Comparison of ENCODE assay signal across 8 cellular contexts in genomic region chr19:4870025-4870700, GRCh38. TPM values are rescaled to one million over a fixed set of nuclear protein-coding genes. Genes with fewer than 3 reads are reported as not detected.
DNase-seq lines count a peak whose midpoint lies in the region; ATAC-seq, FAIRE-seq and TF ChIP-seq lines count a peak whose summit lies in the region.

No MANE protein-coding gene starts in this region.

- ATAC-seq in GM19467 (IDR thresholded peaks at IDR 0.05; ENCODE audit: unreplicated experiment) (no peak), HG03025 (IDR thresholded peaks at IDR 0.05; ENCODE audit: low FRiP score, unreplicated experiment) (no peak)

- TF ChIP-seq CTCF in BJ (IDR thresholded peaks at IDR 0.05; ENCODE audit: insufficient read depth, low read depth, low read length) (no peak), kidney epithelial cell (IDR thresholded peaks at IDR 0.05; ENCODE audit: insufficient read depth, low read length, poor library complexity, severe bottlenecking) (no peak)

- no peaks in the 10 kb centered on the region for H3K36me3 Mint-ChIP-seq in activated CD4-positive, alpha-beta memory T cell treated with anti-CD3 and anti-CD28 coated beads, Interleukin-2, amount 10 ng/mL, durations not matched to agents 7 days and 5 days (ENCODE audit: low read depth)

- no peak overlapping the region for H3K4me3 Mint-ChIP-seq in activated CD4-positive, alpha-beta memory T cell treated with anti-CD3 and anti-CD28 coated beads, Interleukin-2, amount 10 ng/mL, durations not matched to agents 7 days and 5 days

- POLR2A ChIA-PET in BJ (lab: Charles Lee), result no interaction called here
- POLR2A ChIA-PET in activated CD4-positive, alpha-beta memory T cell treated with anti-CD3 and anti-CD28 coated beads, Interleukin-2, amount 10 ng/mL, durations not matched to agents 7 days and 5 days (lab: Charles Lee), result interaction anchor here (1.7 kb wide), 1 partner anchor 42 kb away, joined by 5 read pairs; no protein-coding TSS in a partner anchor

- CTCF ChIA-PET in BJ (lab: Yijun Ruan, JAX), result interaction anchor here (0.6 to 6.8 kb wide), 8 partner anchors 9 to 162 kb away, joined by 3 to 58 read pairs (median 8); no protein-coding TSS in a partner anchor
- CTCF ChIA-PET in activated CD4-positive, alpha-beta memory T cell treated with anti-CD3 and anti-CD28 coated beads, Interleukin-2, amount 10 ng/mL, durations not matched to agents 7 days and 5 days (lab: Charles Lee), result interaction anchor here (0.7 to 6.2 kb wide), 7 partner anchors 16 to 161 kb away, joined by 3 to 59 read pairs (median 4); no protein-coding TSS in a partner anchor

- no peak overlapping the region for H3K27ac Mint-ChIP-seq in activated CD4-positive, alpha-beta memory T cell treated with anti-CD3 and anti-CD28 coated beads, Interleukin-2, amount 10 ng/mL, durations not matched to agents 7 days and 5 days

- H3K4me3 ChIP-seq in BJ (ENCODE audit: low read depth, low read length) (no peak overlapping the region), kidney epithelial cell (ENCODE audit: low read depth, low read length) (no peak overlapping the region)

- H3K27me3 ChIP-seq in BJ (ENCODE audit: control insufficient read depth, insufficient read depth, low read length) (no peaks in the 10 kb centered on the region), kidney epithelial cell (ENCODE audit: control insufficient read depth, insufficient read depth, low read length) (no peaks in the 10 kb centered on the region)

- H3K27me3 Mint-ChIP-seq in activated CD4-positive, alpha-beta memory T cell treated with anti-CD3 and anti-CD28 coated beads, Interleukin-2, amount 10 ng/mL, durations not matched to agents 7 days and 5 days, result peaks cover 14% of the 10 kb centered on the region

- FAIRE-seq in HTR-8/SVneo (lab: Jason Lieb, UNC), result no peak

- H3K9me3 Mint-ChIP-seq in activated CD4-positive, alpha-beta memory T cell treated with anti-CD3 and anti-CD28 coated beads, Interleukin-2, amount 10 ng/mL, durations not matched to agents 7 days and 5 days, result no peaks in the 10 kb centered on the region

- DNase-seq in BJ (ENCODE audit: low read depth) (peak; percentile 83), HTR-8/SVneo (ENCODE audit: insufficient read length, low spot score) (peak; percentile 68), kidney epithelial cell (ENCODE audit: low read depth) (peak; percentile 79), SHP77 treated with DMSO at 0.1 percent for 48 hours (lab: John Stamatoyannopoulos, UW) (no peak), NCI-H1694 treated with DMSO at 0.1 percent for 48 hours (lab: John Stamatoyannopoulos, UW) (no peak)
- peak; percentile 52 for DNase-seq in activated CD4-positive, alpha-beta memory T cell treated with anti-CD3 and anti-CD28 coated beads, Interleukin-2, amount 10 ng/mL, durations not matched to agents 7 days and 5 days

- H3K36me3 ChIP-seq in BJ (ENCODE audit: control insufficient read depth, insufficient read depth, low read length) (no peaks in the 10 kb centered on the region), kidney epithelial cell (ENCODE audit: control insufficient read depth, insufficient read depth, low read length) (no peaks in the 10 kb centered on the region)

- peaks cover 38% of the 10 kb centered on the region for H3K4me1 Mint-ChIP-seq in activated CD4-positive, alpha-beta memory T cell treated with anti-CD3 and anti-CD28 coated beads, Interleukin-2, amount 10 ng/mL, durations not matched to agents 7 days and 5 days

RNA-seq across cellular contexts. Expression of gene PLIN3, which starts 2.7 kb away (rescaled TPM):
- polyA plus RNA-seq in BJ (2011; rRNA removed), result 128 and 211 TPM in 2 replicates
- polyA minus RNA-seq in BJ (2011; rRNA and poly(A)+ RNA removed), result 118 and 138 TPM in 2 replicates
- 10 to 100 TPM; 36.3 to 40.5 TPM for total RNA-seq in activated CD4-positive, alpha-beta memory T cell treated with anti-CD3 and anti-CD28 coated beads, Interleukin-2, amount 10 ng/mL, durations not matched to agents 7 days and 5 days
- total RNA-seq in kidney epithelial cell, result 59.5 and 111 TPM in 2 replicates

RNA-seq across cellular contexts. Expression of gene ARRDC5, which starts 32.5 kb away (rescaled TPM):
- not detected in 2 replicates for polyA plus RNA-seq in BJ (2011; rRNA removed)
- not detected in 2 replicates for polyA minus RNA-seq in BJ (2011; rRNA and poly(A)+ RNA removed)
- 1 to 10 TPM in 1 of 2 experiments, under 1 TPM in 1; 0.85 to 1.0 TPM for total RNA-seq in activated CD4-positive, alpha-beta memory T cell treated with anti-CD3 and anti-CD28 coated beads, Interleukin-2, amount 10 ng/mL, durations not matched to agents 7 days and 5 days
- total RNA-seq in kidney epithelial cell, result not detected in 2 replicates

RNA-seq across cellular contexts. Expression of gene TICAM1, which starts 38.7 kb away (rescaled TPM):
- 1.7 and 1.9 TPM in 2 replicates for polyA plus RNA-seq in BJ (2011; rRNA removed)
- 1.7 and 3.4 TPM in 2 replicates for polyA minus RNA-seq in BJ (2011; rRNA and poly(A)+ RNA removed)
- 10 to 100 TPM; 25.9 to 26.0 TPM for total RNA-seq in activated CD4-positive, alpha-beta memory T cell treated with anti-CD3 and anti-CD28 coated beads, Interleukin-2, amount 10 ng/mL, durations not matched to agents 7 days and 5 days
- 16.0 and 19.2 TPM in 2 replicates for total RNA-seq in kidney epithelial cell

RNA-seq across cellular contexts. Expression of gene UHRF1, which starts 39.1 kb away (rescaled TPM):
- 6.1 and 10.3 TPM in 2 replicates for polyA plus RNA-seq in BJ (2011; rRNA removed)
- polyA minus RNA-seq in BJ (2011; rRNA and poly(A)+ RNA removed), result 8.0 and 9.0 TPM in 2 replicates
- total RNA-seq in activated CD4-positive, alpha-beta memory T cell treated with anti-CD3 and anti-CD28 coated beads, Interleukin-2, amount 10 ng/mL, durations not matched to agents 7 days and 5 days, result 10 to 100 TPM; 86.5 to 88.3 TPM
- total RNA-seq in kidney epithelial cell, result 20.7 and 21.2 TPM in 2 replicates

Comparison
In these comparisons a context has a peak if more than half of its experiments do, and no peak if none do; other contexts are left out.
1. DNase-seq: peak in BJ (single experiment), HTR-8/SVneo (single experiment), activated CD4-positive, alpha-beta memory T cell treated with anti-CD3 and anti-CD28 coated beads, Interleukin-2, amount 10 ng/mL, durations not matched to agents 7 days and 5 days (single experiment) and kidney epithelial cell (single experiment); none in SHP77 treated with DMSO at 0.1 percent for 48 hours (single experiment) and NCI-H1694 treated with DMSO at 0.1 percent for 48 hours (single experiment).